ENCODE assay signal across 20 cellular contexts in the genomic region with DNA sequence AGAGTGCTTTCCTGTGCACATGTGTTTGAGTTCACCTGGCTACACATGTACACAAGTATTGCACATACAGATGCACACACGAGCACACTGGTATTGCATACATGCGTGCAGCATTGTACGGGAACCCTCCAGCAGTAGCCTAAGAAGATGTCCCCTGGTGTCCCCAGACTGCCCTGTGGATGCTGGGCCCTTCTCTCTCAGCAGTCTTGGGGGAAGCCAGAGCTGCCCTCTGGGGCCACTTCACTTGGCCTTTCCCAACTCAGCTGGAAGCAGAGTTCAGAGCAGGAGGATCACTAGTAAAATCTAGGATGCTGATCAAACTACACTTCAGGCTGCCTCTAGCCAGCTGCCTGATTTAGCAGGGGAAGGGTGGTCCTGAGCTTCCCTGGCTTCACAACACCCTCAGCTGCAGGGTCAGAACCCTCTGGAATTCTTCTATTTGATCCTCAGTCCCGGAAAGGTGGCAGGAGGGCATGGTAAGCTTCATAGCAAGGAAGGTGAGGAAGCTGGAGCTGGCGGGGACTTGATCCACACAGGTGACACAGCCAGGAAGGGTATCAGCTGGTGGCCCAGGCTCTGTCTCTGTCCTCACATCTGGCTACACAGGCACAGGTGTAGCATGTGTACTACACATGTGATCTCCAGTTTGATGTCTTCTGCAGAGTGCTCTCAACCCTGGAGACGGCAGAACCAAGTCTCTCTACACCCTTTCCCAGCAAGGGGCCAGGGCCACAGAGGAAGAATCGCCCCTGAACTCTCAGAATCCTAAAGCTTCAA. TPM values are rescaled to one million over a fixed set of nuclear protein-coding genes. Genes with fewer than 3 reads are reported as not detected.
A peak's percentile ranks its signal among the peaks of the same experiment; 100 is the strongest.
DNase-seq lines count a peak whose midpoint lies in the region; ATAC-seq and TF ChIP-seq lines count a peak whose summit lies in the region.
"Had no signal": no experiment of that assay in that cellular context is flagged by ENCODE, and none has a peak within 500 bp of the region (broad histone marks: within the 10 kb centered on the region; RNA-seq: fewer than 3 reads in every experiment).

No MANE protein-coding gene starts in this region.

- H3K27ac ChIP-seq in endodermal cell (ENCODE audit: low read depth, low read length) (no peak overlapping the region), spleen (no peak overlapping the region), GM23338 (ENCODE audit: low read depth) (no peak overlapping the region)
- H3K27ac ChIP-seq: PC-9 had no signal

- 89 to 98% methylated on average over 5 to 7 of the region's 7 CpGs for WGBS in endodermal cell (ENCODE audit: insufficient coverage in 1 of 2, insufficient read length in 1 of 2), 2 experiments
- 80 to 88% (median 83%) methylated on average over 7 of the region's 7 CpGs for WGBS in spleen, 5 donors

- H3K36me3 ChIP-seq in endodermal cell (ENCODE audit: control insufficient read depth, insufficient read depth, low read length) (no peaks in the 10 kb centered on the region), spleen (no peaks in the 10 kb centered on the region), GM23338 (ENCODE audit: insufficient read depth) (no peaks in the 10 kb centered on the region)

- TF ChIP-seq CTCF in endodermal cell (conservative IDR thresholded peaks at IDR 0.05) = no peak
- no peak for TF ChIP-seq CTCF in spleen (IDR thresholded peaks at IDR 0.05 in 8 of 11, conservative IDR thresholded peaks at IDR 0.05 in 3 of 11)
- TF ChIP-seq CTCF in GM23338 (conservative IDR thresholded peaks at IDR 0.05; ENCODE audit: low read depth in 2 of 2) = no peak

- H3K4me3 ChIP-seq in endodermal cell (ENCODE audit: low read length) (no peak overlapping the region), spleen (no peak overlapping the region), GM23338 (no peak overlapping the region)
- H3K4me3 ChIP-seq: PC-9 had no signal

- no peaks in the 10 kb centered on the region for H3F3A ChIP-seq in GM23338 (replicated peaks; ENCODE audit: low read depth)

- no peaks in the 10 kb centered on the region for H4K20me1 ChIP-seq in GM23338 (replicated peaks; ENCODE audit: insufficient read depth)

- no peaks in the 10 kb centered on the region for H3K4me1 Mint-ChIP-seq in endodermal cell
- peaks cover 3% of the 10 kb centered on the region for H3K4me1 Mint-ChIP-seq in GM23338
- H3K4me1 Mint-ChIP-seq: B cell, CD14-positive monocyte had no signal

- H3K9me3 Mint-ChIP-seq in endodermal cell (no peaks in the 10 kb centered on the region), GM23338 (no peaks in the 10 kb centered on the region; the same call in 2 of the 3 replicates)
- H3K9me3 Mint-ChIP-seq: HFFc6 had no signal

- H3K27me3 Mint-ChIP-seq in endodermal cell (ENCODE audit: insufficient read depth) (peaks cover 3% of the 10 kb centered on the region), GM23338 (ENCODE audit: insufficient read depth, low read depth, poor library complexity) (peaks cover 1% of the 10 kb centered on the region)

- no peak overlapping the region for H3K9ac ChIP-seq in endodermal cell (ENCODE audit: extremely low read depth, low read length, poor library complexity, severe bottlenecking)

- H3K9me2 ChIP-seq in GM23338 (ENCODE audit: insufficient read depth) = 0 out of 2 replicates have a peak, but pooled peaks cover 2% of the 10 kb centered on the region

- no peaks in the 10 kb centered on the region for H3K27me3 ChIP-seq in endodermal cell (ENCODE audit: control insufficient read depth, insufficient read depth, low read length, poor library complexity, severe bottlenecking)
- H3K27me3 ChIP-seq in spleen (replicated peaks in 1 of 7) = no peaks in the 10 kb centered on the region
- H3K27me3 ChIP-seq in GM23338 (ENCODE audit: insufficient read depth) = no peaks in the 10 kb centered on the region

- no peak overlapping the region for H2AFZ ChIP-seq in GM23338
- H2AFZ ChIP-seq: PC-9 had no signal

- no peak for TF ChIP-seq POLR2A in spleen (IDR thresholded peaks at IDR 0.05)

- H3K4me2 ChIP-seq in GM23338 = no peak overlapping the region
- H3K4me2 ChIP-seq: PC-9 had no signal

- DNase-seq in activated effector memory CD4-positive, alpha-beta T cell treated with anti-CD3 and anti-CD28 coated beads, Interleukin-2, amount 50 U/mL, for 16 hours = peak; percentile 24
- DNase-seq in activated effector memory CD4-positive, alpha-beta T cell treated with Interleukin-2 at 50 U/mL for 16 hours = no peak
- DNase-seq in endodermal cell = peak; percentile 23
- DNase-seq in mesenteric fat pad (ENCODE audit: low spot score) = peak; percentile 65
- peak; percentile 33 for DNase-seq in spleen
- no peak for DNase-seq in GM23338 (ENCODE audit: low spot score)
- DNase-seq in EL = no peak
- DNase-seq: DMS53, GF-D8, H7, HFFc6, Kasumi-1, NCI-H1417, NCI-H187, NCI-H446, PC-9, SIG-M5 had no signal

- no peaks in the 10 kb centered on the region for H3K36me3 Mint-ChIP-seq in endodermal cell (ENCODE audit: low read depth)
- no peaks in the 10 kb centered on the region for H3K36me3 Mint-ChIP-seq in GM23338 (ENCODE audit: low read depth)
- H3K36me3 Mint-ChIP-seq: CD14-positive monocyte had no signal

- H3K4me1 ChIP-seq in endodermal cell (ENCODE audit: control insufficient read depth, insufficient read depth, low read length) (no peaks in the 10 kb centered on the region), spleen (no peaks in the 10 kb centered on the region), GM23338 (ENCODE audit: insufficient read depth) (peaks cover 3% of the 10 kb centered on the region)

- intact Hi-C loops in spleen (cut with DNase I; ENCODE audit: low total_unique reads) = no loop called here

- H3K4me3 Mint-ChIP-seq in endodermal cell = no peak overlapping the region
- H3K4me3 Mint-ChIP-seq in GM23338 = no peak overlapping the region
- H3K4me3 Mint-ChIP-seq: B cell, CD14-positive monocyte, HFFc6 had no signal

- no peaks in the 10 kb centered on the region for H3K79me2 ChIP-seq in GM23338 (replicated peaks; ENCODE audit: insufficient read depth)

- H3K9me3 ChIP-seq in endodermal cell (ENCODE audit: control insufficient read depth, low read length) = no peaks in the 10 kb centered on the region
- H3K9me3 ChIP-seq in spleen = no peaks in the 10 kb centered on the region

- ATAC-seq in GM23338 = no peak
- ATAC-seq in HG02885 (IDR thresholded peaks at IDR 0.05; ENCODE audit: poor library complexity, unreplicated experiment) = no peak

- H3K27ac Mint-ChIP-seq in endodermal cell = no peak overlapping the region
- H3K27ac Mint-ChIP-seq in GM23338 = no peak overlapping the region
- H3K27ac Mint-ChIP-seq: B cell, CD14-positive monocyte, HFFc6 had no signal

TF ChIP-seq in GM23338, 12 proteins besides CTCF, POLR2A, EP300 and RAD21:
- no peak for TF ChIP-seq ETS1 (IDR thresholded peaks at IDR 0.05)
- TF ChIP-seq ZNF114 (CRISPR knock-in tag; IDR thresholded peaks at IDR 0.05) = no peak
- TF ChIP-seq STAT1 (IDR thresholded peaks at IDR 0.05; ENCODE audit: unreplicated experiment) = no peak
- TF ChIP-seq JUNB (IDR thresholded peaks at IDR 0.05; ENCODE audit: unreplicated experiment) = no peak
- no peak for TF ChIP-seq NANOG (IDR thresholded peaks at IDR 0.05; ENCODE audit: borderline replicate concordance)
- no peak for TF ChIP-seq ZNF331 (CRISPR knock-in tag; IDR thresholded peaks at IDR 0.05; ENCODE audit: low read depth)
- TF ChIP-seq POLR2AphosphoS5 (IDR thresholded peaks at IDR 0.05; ENCODE audit: low read depth) = no peak
- no peak for TF ChIP-seq CREB1 (CRISPR knock-in tag; IDR thresholded peaks at IDR 0.05; ENCODE audit: low read depth)
- TF ChIP-seq EZH2phosphoT487 (IDR thresholded peaks at IDR 0.05; ENCODE audit: unreplicated experiment) = no peak

RNA-seq across cellular contexts. Expression of gene KLF15, which starts 36.5 kb away (rescaled TPM):
- total RNA-seq in endodermal cell (10 to 100 TPM; 20.7 to 31.1 TPM), mesenteric fat pad (53.8 TPM), spleen (1 to 10 TPM in 6 of 7 donors, under 1 TPM in 1; 0.57 to 9.5 (median 4.8) TPM)
- polyA plus RNA-seq in endodermal cell (2013, experiment 1 of 2) = 7.3 TPM
- polyA plus RNA-seq in endodermal cell (2013, experiment 2 of 2) = 5.6 TPM
- polyA plus RNA-seq in spleen (1 to 10 TPM in 2 of 3 donors, under 1 TPM in 1; 0.63 to 3.1 (median 2.4) TPM), GM23338 (2016; fragmentation: Nextera tagmentation; extraction: Ambion mirVana) (3.3 and 3.5 TPM in 2 replicates)
- total RNA-seq in GM23338 (2014; rRNA removed; shearing (Covaris generic)) = 14.0 and 19.8 TPM in 2 replicates
- polyA plus RNA-seq: CD14-positive monocyte had no signal

Comparison
In these comparisons a context has a peak if more than half of its experiments do, and no peak if none do; other contexts are left out.
1. DNase-seq: peak in activated effector memory CD4-positive, alpha-beta T cell treated with anti-CD3 and anti-CD28 coated beads, Interleukin-2, amount 50 U/mL, for 16 hours (single experiment), endodermal cell (single experiment), mesenteric fat pad (single experiment) and spleen (single experiment); none in activated effector memory CD4-positive, alpha-beta T cell treated with Interleukin-2 at 50 U/mL for 16 hours (single experiment), GM23338 (single experiment) and EL (single experiment).